ENCODE assay signal across 23 cellular contexts in genomic region chrX:50973199-50973598, GRCh38.
"Had no signal": no experiment of that assay in that cellular context is flagged by ENCODE, and none has a peak within 500 bp of the region (broad histone marks: within the 10 kb centered on the region; RNA-seq: fewer than 3 reads in every experiment).

No MANE protein-coding gene starts in this region.

- ATAC-seq: HepG2, T-cell had no signal

- H3K27ac ChIP-seq: KMS-11, SJSA1, SK-N-MC had no signal

- DNase-seq: IMR-90, MG63, NCI-H1092 treated with DMSO at 0.1 percent for 48 hours, NCI-H1436, NCI-H187, NCI-H2029, NCI-H2081 treated with DMSO at 0.1 percent for 48 hours, NCI-H2171, NCI-H226, NCI-H446, NCI-H510A, NCI-H524 treated with DMSO at 0.1 percent for 48 hours, NCI-H69, NCI-H774, Right ventricle myocardium superior, RPMI8226, SIG-M5, SW 1271, T-cell had no signal

- H3K4me2 ChIP-seq: KMS-11 had no signal

- H3K4me1 ChIP-seq: SJSA1 had no signal

- H3K27me3 ChIP-seq: MG63, SJSA1 had no signal

- H3K9me3 ChIP-seq: MG63, SJSA1 had no signal

- H3K9ac ChIP-seq: KMS-11 had no signal

- H3K36me3 ChIP-seq: MG63, SJSA1 had no signal

- H3K4me3 ChIP-seq: MG63, SJSA1, SK-N-MC had no signal
